ENCODE assay signal across 8 cellular contexts in the genomic region with DNA sequence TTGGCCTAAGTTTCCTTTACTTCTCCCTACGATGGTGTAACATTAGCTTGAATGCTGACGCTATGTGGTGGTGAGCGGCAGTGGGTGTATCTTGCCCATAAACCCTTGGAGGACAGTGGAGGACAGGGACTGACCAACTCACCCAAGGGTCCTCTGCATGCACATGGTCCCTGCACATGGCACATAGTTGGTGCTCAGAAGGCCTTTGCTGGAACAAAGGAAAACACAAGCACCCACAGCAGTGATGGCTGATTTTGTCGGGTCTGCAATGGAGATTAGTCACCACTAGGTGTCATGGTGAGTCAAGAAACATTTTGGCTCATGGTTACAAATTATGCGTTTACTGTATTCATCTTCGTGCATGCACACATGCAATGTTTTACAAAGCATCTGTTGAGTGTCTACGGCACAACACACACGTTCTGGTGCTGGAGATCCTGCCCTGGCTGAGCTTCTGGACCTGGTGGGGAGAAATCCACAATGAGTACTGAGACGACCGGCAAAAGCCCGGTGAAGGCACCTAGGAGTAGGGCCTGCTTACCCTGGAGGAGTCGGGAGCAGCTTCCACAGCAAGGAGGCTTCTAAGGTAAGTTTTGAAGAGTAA. TPM values are rescaled to one million over a fixed set of nuclear protein-coding genes. Genes with fewer than 3 reads are reported as not detected.
A peak's percentile ranks its signal among the peaks of the same experiment; 100 is the strongest.
DNase-seq lines count a peak whose midpoint lies in the region; ATAC-seq and TF ChIP-seq lines count a peak whose summit lies in the region.

No MANE protein-coding gene starts in this region.

- no peak overlapping the region for H3K4me3 ChIP-seq in neutrophil (ENCODE audit: low read depth in 1 of 2, low read length in 1 of 2)

- H3K4me1 ChIP-seq in neutrophil (ENCODE audit: control insufficient read depth in 1 of 2, insufficient read depth in 1 of 2, low read depth in 1 of 2, low read length in 1 of 2), result no peaks in the 10 kb centered on the region

- no peak overlapping the region for H3K27ac Mint-ChIP-seq in activated CD4-positive, alpha-beta memory T cell treated with anti-CD3 and anti-CD28 coated beads, Interleukin-2, amount 10 ng/mL, durations not matched to agents 7 days and 5 days

- peaks cover 6% of the 10 kb centered on the region for H3K27me3 Mint-ChIP-seq in activated CD4-positive, alpha-beta memory T cell treated with anti-CD3 and anti-CD28 coated beads, Interleukin-2, amount 10 ng/mL, durations not matched to agents 7 days and 5 days

- POLR2A ChIA-PET in activated CD4-positive, alpha-beta memory T cell treated with anti-CD3 and anti-CD28 coated beads, Interleukin-2, amount 10 ng/mL, durations not matched to agents 7 days and 5 days (lab: Charles Lee), result interaction anchor here (1.0 to 1.4 kb wide), 2 partner anchors 13 to 26 kb away, joined by 3 read pairs; no protein-coding TSS in a partner anchor

- no peaks in the 10 kb centered on the region for H3K36me3 ChIP-seq in neutrophil

- CTCF ChIA-PET in activated CD4-positive, alpha-beta memory T cell treated with anti-CD3 and anti-CD28 coated beads, Interleukin-2, amount 10 ng/mL, durations not matched to agents 7 days and 5 days (lab: Charles Lee), result interaction anchor here (0.7 to 6.3 kb wide), 10 partner anchors 9 to 400 kb away, joined by 3 to 55 read pairs (median 4); no protein-coding TSS in a partner anchor

- peaks cover 2% of the 10 kb centered on the region for H3K4me1 Mint-ChIP-seq in activated CD4-positive, alpha-beta memory T cell treated with anti-CD3 and anti-CD28 coated beads, Interleukin-2, amount 10 ng/mL, durations not matched to agents 7 days and 5 days

- H3K4me3 Mint-ChIP-seq in activated CD4-positive, alpha-beta memory T cell treated with anti-CD3 and anti-CD28 coated beads, Interleukin-2, amount 10 ng/mL, durations not matched to agents 7 days and 5 days, result no peak overlapping the region

- no peak overlapping the region for H3K27ac ChIP-seq in 22Rv1
- no peak overlapping the region for H3K27ac ChIP-seq in neutrophil

- peak; percentile 60 for DNase-seq in ELF-1 (ENCODE audit: low read depth, low spot score)
- peak; percentile 35 for DNase-seq in NCI-H146 treated with DMSO at 0.1 percent for 48 hours (lab: John Stamatoyannopoulos, UW; ENCODE audit: unreplicated experiment)
- DNase-seq in activated CD4-positive, alpha-beta memory T cell treated with anti-CD3 and anti-CD28 coated beads, Interleukin-2, amount 10 ng/mL, durations not matched to agents 7 days and 5 days, result peak; percentile 45
- DNase-seq in fibroblast of the conjunctiva (ENCODE audit: low read depth), result peak; percentile 23
- no peak for DNase-seq in ureter (ENCODE audit: low spot score)

- peak; percentile 81 for TF ChIP-seq CTCF in 22Rv1 (IDR thresholded peaks at IDR 0.05)
- peak; percentile 34 for TF ChIP-seq CTCF in neutrophil (IDR thresholded peaks at IDR 0.05)

- no peaks in the 10 kb centered on the region for H3K9me3 ChIP-seq in neutrophil

- H3K27me3 ChIP-seq in neutrophil, result peaks cover 7% of the 10 kb centered on the region

- no peaks in the 10 kb centered on the region for H3K9me3 Mint-ChIP-seq in activated CD4-positive, alpha-beta memory T cell treated with anti-CD3 and anti-CD28 coated beads, Interleukin-2, amount 10 ng/mL, durations not matched to agents 7 days and 5 days

- no peak for ATAC-seq in HG03520 (IDR thresholded peaks at IDR 0.05; ENCODE audit: unreplicated experiment)

- no peaks in the 10 kb centered on the region for H3K36me3 Mint-ChIP-seq in activated CD4-positive, alpha-beta memory T cell treated with anti-CD3 and anti-CD28 coated beads, Interleukin-2, amount 10 ng/mL, durations not matched to agents 7 days and 5 days (ENCODE audit: low read depth)

RNA-seq across cellular contexts. Expression of a gene that starts 44.0 kb away (rescaled TPM):
- 10 to 100 TPM; 39.6 to 40.4 TPM for total RNA-seq in activated CD4-positive, alpha-beta memory T cell treated with anti-CD3 and anti-CD28 coated beads, Interleukin-2, amount 10 ng/mL, durations not matched to agents 7 days and 5 days
- 23.7 TPM for total RNA-seq in ureter
